1 cellular context compared by ENCODE assay signal in the genomic region with DNA sequence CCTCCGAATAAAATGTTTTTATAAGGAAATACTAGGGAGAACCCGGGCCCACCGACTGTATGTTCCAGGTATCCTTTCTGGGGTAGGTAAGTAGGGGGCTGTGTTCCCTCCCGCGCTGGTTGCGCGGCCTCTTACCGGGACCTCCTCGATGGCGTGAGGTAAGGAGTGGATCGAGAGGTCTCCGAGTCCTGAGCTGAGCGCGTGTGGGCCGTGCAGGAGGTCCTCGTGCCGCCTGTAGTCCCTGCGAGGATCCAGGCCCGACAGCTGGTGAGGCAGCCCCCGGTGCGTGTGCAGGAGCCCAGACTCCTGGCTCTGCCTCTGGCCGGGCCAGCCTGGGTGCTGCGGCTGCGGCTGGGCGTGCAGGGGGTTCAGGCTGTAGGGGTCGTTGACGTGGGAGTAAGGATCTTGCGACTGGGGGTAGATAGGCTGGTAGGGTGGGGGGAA.
TF ChIP-seq lines count a peak whose summit lies in the region.

No MANE protein-coding gene starts in this region.

TF ChIP-seq in WTC11, 78 proteins besides CTCF, POLR2A, EP300 and RAD21 (continued from another document):
- TF ChIP-seq, protein P1, sequence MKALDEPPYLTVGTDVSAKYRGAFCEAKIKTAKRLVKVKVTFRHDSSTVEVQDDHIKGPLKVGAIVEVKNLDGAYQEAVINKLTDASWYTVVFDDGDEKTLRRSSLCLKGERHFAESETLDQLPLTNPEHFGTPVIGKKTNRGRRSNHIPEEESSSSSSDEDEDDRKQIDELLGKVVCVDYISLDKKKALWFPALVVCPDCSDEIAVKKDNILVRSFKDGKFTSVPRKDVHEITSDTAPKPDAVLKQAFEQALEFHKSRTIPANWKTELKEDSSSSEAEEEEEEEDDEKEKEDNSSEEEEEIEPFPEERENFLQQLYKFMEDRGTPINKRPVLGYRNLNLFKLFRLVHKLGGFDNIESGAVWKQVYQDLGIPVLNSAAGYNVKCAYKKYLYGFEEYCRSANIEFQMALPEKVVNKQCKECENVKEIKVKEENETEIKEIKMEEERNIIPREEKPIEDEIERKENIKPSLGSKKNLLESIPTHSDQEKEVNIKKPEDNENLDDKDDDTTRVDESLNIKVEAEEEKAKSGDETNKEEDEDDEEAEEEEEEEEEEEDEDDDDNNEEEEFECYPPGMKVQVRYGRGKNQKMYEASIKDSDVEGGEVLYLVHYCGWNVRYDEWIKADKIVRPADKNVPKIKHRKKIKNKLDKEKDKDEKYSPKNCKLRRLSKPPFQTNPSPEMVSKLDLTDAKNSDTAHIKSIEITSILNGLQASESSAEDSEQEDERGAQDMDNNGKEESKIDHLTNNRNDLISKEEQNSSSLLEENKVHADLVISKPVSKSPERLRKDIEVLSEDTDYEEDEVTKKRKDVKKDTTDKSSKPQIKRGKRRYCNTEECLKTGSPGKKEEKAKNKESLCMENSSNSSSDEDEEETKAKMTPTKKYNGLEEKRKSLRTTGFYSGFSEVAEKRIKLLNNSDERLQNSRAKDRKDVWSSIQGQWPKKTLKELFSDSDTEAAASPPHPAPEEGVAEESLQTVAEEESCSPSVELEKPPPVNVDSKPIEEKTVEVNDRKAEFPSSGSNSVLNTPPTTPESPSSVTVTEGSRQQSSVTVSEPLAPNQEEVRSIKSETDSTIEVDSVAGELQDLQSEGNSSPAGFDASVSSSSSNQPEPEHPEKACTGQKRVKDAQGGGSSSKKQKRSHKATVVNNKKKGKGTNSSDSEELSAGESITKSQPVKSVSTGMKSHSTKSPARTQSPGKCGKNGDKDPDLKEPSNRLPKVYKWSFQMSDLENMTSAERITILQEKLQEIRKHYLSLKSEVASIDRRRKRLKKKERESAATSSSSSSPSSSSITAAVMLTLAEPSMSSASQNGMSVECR (CRISPR knock-in tag; IDR thresholded peaks at IDR 0.05; ENCODE audit: borderline replicate concordance) = no peak
